Comparison of ENCODE assay signal across 26 cellular contexts in genomic region chr20:15496501-15497039, GRCh38.
A peak's percentile ranks its signal among the peaks of the same experiment; 100 is the strongest.
DNase-seq lines count a peak whose midpoint lies in the region; ATAC-seq and TF ChIP-seq lines count a peak whose summit lies in the region.
"Had no signal": no experiment of that assay in that cellular context is flagged by ENCODE, and none has a peak within 500 bp of the region (broad histone marks: within the 10 kb centered on the region; RNA-seq: fewer than 3 reads in every experiment).

No MANE protein-coding gene starts in this region.

- BruUV-seq in PC-3 (replicated peaks; lab: Mats Ljungman, UMichigan) = no TSS peak

- H3K9me2 ChIP-seq in PC-3 (replicated peaks; ENCODE audit: low read length) = no peaks in the 10 kb centered on the region
- H3K9me2 ChIP-seq: SK-N-SH had no signal

- H4K8ac ChIP-seq in H9 (replicated peaks; ENCODE audit: insufficient read length, low read depth, low read length) = no peak overlapping the region
- H4K8ac ChIP-seq in mesendoderm (ENCODE audit: low read depth, low read length) = no peak overlapping the region

- H3K4me1 Mint-ChIP-seq in H9 = peaks cover 24 to 26% of the 10 kb centered on the region in 2 experiments
- H3K4me1 Mint-ChIP-seq: CD4-positive, alpha-beta memory T cell had no signal

- H3K79me1 ChIP-seq in H9 (ENCODE audit: insufficient read depth, low read depth, low read length, poor library complexity, severe bottlenecking) (no peaks in the 10 kb centered on the region), mesendoderm (ENCODE audit: low read length) (no peaks in the 10 kb centered on the region)

- no peaks in the 10 kb centered on the region for H3K27me3 Mint-ChIP-seq in H9 (ENCODE audit: low read depth)

- no peak overlapping the region for H3K4me2 ChIP-seq in H9 (ENCODE audit: insufficient read depth, insufficient read length, low read length)
- H3K4me2 ChIP-seq in PC-3 (ENCODE audit: low read length) = no peak overlapping the region
- no peak overlapping the region for H3K4me2 ChIP-seq in mesendoderm (ENCODE audit: low read length)
- H3K4me2 ChIP-seq: A549, SK-N-SH had no signal

- DNase-seq in H9 (no peak), LNCaP clone FGC (ENCODE audit: low read depth) (peak; percentile 78), PC-3 (peak; percentile 64), mesendoderm (peak; percentile 24), body of pancreas (no peak), germinal center (ENCODE audit: low spot score) (no peak)
- DNase-seq: AML-193; C1 segment of cervical spinal cord; CD4-positive, alpha-beta memory T cell; COR-L47; DMS79 treated with DMSO at 0.1 percent for 48 hours; GOT3; Karpas-422; MG63; NCI-H1105 treated with DMSO at 0.1 percent for 48 hours; NCI-H1694; NCI-H2029 treated with DMSO at 0.1 percent for 48 hours; NCI-H345; NCI-H510A treated with DMSO at 0.1 percent for 48 hours; NCI-H774; SK-N-SH; SW 1271 had no signal

- no peak overlapping the region for H3K4me3 ChIP-seq in LNCaP clone FGC (ENCODE audit: low read depth, low read length)
- no peak overlapping the region for H3K4me3 ChIP-seq in PC-3 (ENCODE audit: low read length)
- H3K4me3 ChIP-seq in mesendoderm (ENCODE audit: low read length) = no peak overlapping the region
- H3K4me3 ChIP-seq in body of pancreas = no peak overlapping the region
- H3K4me3 ChIP-seq: A549, MG63 had no signal

- H3K4me3 Mint-ChIP-seq in H9 = no peak overlapping the region
- H3K4me3 Mint-ChIP-seq: CD4-positive, alpha-beta memory T cell; T-helper 1 cell treated with Interleukin-12 subunit alpha and Interleukin-12 subunit beta and Interleukin-4 antibody, amounts not matched to agents 30 μg/mL and 1 μg/mL, for 36 hours had no signal

- POLR2A ChIA-PET in PC-3 (lab: Charles Lee; ENCODE audit: unreplicated experiment) = interaction anchor here (0.8 kb wide), 1 partner anchor 17 kb away, joined by 3 read pairs; no protein-coding TSS in a partner anchor

- no peak overlapping the region for H3K56ac ChIP-seq in H9 (ENCODE audit: insufficient read length, low read depth, low read length)
- H3K56ac ChIP-seq in mesendoderm (ENCODE audit: low read length) = no peak overlapping the region

- no peak for TF ChIP-seq POLR2A in body of pancreas (IDR thresholded peaks at IDR 0.05)

- no peaks in the 10 kb centered on the region for H3K79me2 ChIP-seq in H9 (ENCODE audit: insufficient read depth, low read length)
- H3K79me2 ChIP-seq in PC-3 (ENCODE audit: low read length) = no peaks in the 10 kb centered on the region
- H3K79me2 ChIP-seq in mesendoderm (ENCODE audit: control insufficient read depth, insufficient read depth, low read length) = no peaks in the 10 kb centered on the region

- no peaks in the 10 kb centered on the region for H3F3A ChIP-seq in PC-3 (ENCODE audit: low read length, unreplicated experiment)

- H3K9ac ChIP-seq in H9 (ENCODE audit: extremely low read depth, insufficient read length, low read length) = no peak overlapping the region
- no peak overlapping the region for H3K9ac ChIP-seq in PC-3 (ENCODE audit: low read length)
- H3K9ac ChIP-seq in mesendoderm (ENCODE audit: low read length) = no peak overlapping the region
- H3K9ac ChIP-seq: SK-N-SH had no signal

- intact Hi-C loops in PC-3 (cut with micrococcal nuclease) (loop anchor here (1.0 to 5.0 kb wide), 4 partner anchors 41 to 207 kb away; no protein-coding TSS in a partner anchor), body of pancreas (cut with DNase I) (no loop called here)

- H3K4me1 ChIP-seq in H9 (ENCODE audit: insufficient read depth, low read length) (no peaks in the 10 kb centered on the region), PC-3 (ENCODE audit: insufficient read depth, low read length) (peaks cover 13% of the 10 kb centered on the region; the same call in 1 of the 2 replicates), mesendoderm (ENCODE audit: control insufficient read depth, low read depth, low read length) (peaks cover 1% of the 10 kb centered on the region), body of pancreas (no peaks in the 10 kb centered on the region)
- H3K4me1 ChIP-seq: A549 had no signal

- H2BK12ac ChIP-seq in H9 (ENCODE audit: insufficient read length, low read depth, low read length) = no peak overlapping the region

- H3K27ac Mint-ChIP-seq in H9 = peak overlapping the region; percentile 11 to 82 (median 81); a peak in 5 of 7 replicates
- H3K27ac Mint-ChIP-seq: CD4-positive, alpha-beta memory T cell; T-helper 1 cell treated with Interleukin-12 subunit alpha and Interleukin-12 subunit beta and Interleukin-4 antibody, amounts not matched to agents 30 μg/mL and 1 μg/mL, for 36 hours had no signal

- H4K5ac ChIP-seq in H9 (ENCODE audit: insufficient read length, low read depth, low read length) (no peak overlapping the region), mesendoderm (ENCODE audit: low read length) (no peak overlapping the region)

- no peaks in the 10 kb centered on the region for H3K9me3 ChIP-seq in H9 (ENCODE audit: control insufficient read depth, low read depth, low read length)
- no peaks in the 10 kb centered on the region for H3K9me3 ChIP-seq in PC-3 (ENCODE audit: low read length)
- no peaks in the 10 kb centered on the region for H3K9me3 ChIP-seq in body of pancreas
- H3K9me3 ChIP-seq: A549, MG63, SK-N-SH had no signal

- H3K27ac ChIP-seq in H9 (ENCODE audit: insufficient read length, low read depth, low read length) = no peak overlapping the region
- H3K27ac ChIP-seq in PC-3 (ENCODE audit: low read length) = peak overlapping the region; percentile 29; the same call in 1 of the 2 replicates
- no peak overlapping the region for H3K27ac ChIP-seq in mesendoderm (ENCODE audit: low read depth, low read length)
- H3K27ac ChIP-seq in body of pancreas = no peak overlapping the region
- H3K27ac ChIP-seq: A549 had no signal

- peaks cover 3 to 7% of the 10 kb centered on the region in 2 experiments; a peak in 4 of 5 replicates for H3K9me3 Mint-ChIP-seq in H9

- H3K23ac ChIP-seq in H9 (ENCODE audit: insufficient read length, low read depth, low read length) (no peak overlapping the region), mesendoderm (ENCODE audit: low read length) (no peak overlapping the region)

- no peak overlapping the region for H3K4ac ChIP-seq in H9 (ENCODE audit: low read depth, low read length)
- H3K4ac ChIP-seq in mesendoderm (ENCODE audit: low read depth, low read length) = no peak overlapping the region

- no peak overlapping the region for H2BK20ac ChIP-seq in H9 (ENCODE audit: low read depth, low read length, poor library complexity, severe bottlenecking)

- H2BK5ac ChIP-seq in H9 (ENCODE audit: insufficient read length, low read length) = no peak overlapping the region
- H2BK5ac ChIP-seq in mesendoderm (ENCODE audit: low read length) = no peak overlapping the region

- H3K23me2 ChIP-seq in H9 (ENCODE audit: insufficient read length, low read depth, low read length, poor library complexity, severe bottlenecking) = no peaks in the 10 kb centered on the region

- CTCF ChIA-PET in PC-3 (lab: Charles Lee) = interaction anchor here (0.5 to 0.6 kb wide), 2 partner anchors 176 to 261 kb away, joined by 3 to 15 read pairs; no protein-coding TSS in a partner anchor

- H2AK5ac ChIP-seq in H9 (ENCODE audit: insufficient read length, low read length) = no peak overlapping the region
- no peak overlapping the region for H2AK5ac ChIP-seq in mesendoderm (ENCODE audit: low read length)

- no peak overlapping the region for H3T11ph ChIP-seq in H9 (ENCODE audit: low read length)

- H2BK15ac ChIP-seq in H9 (ENCODE audit: low read depth, low read length) = no peak overlapping the region
- no peak overlapping the region for H2BK15ac ChIP-seq in mesendoderm (replicated peaks; ENCODE audit: low read depth)

- H3K14ac ChIP-seq in H9 (ENCODE audit: insufficient read depth, low read length) = no peak overlapping the region

- no peaks in the 10 kb centered on the region for H3K27me3 ChIP-seq in H9 (ENCODE audit: insufficient read depth, low read length)
- H3K27me3 ChIP-seq in PC-3 (ENCODE audit: low read length) = no peaks in the 10 kb centered on the region
- H3K27me3 ChIP-seq in mesendoderm (ENCODE audit: insufficient read depth, low read length, poor library complexity) = no peaks in the 10 kb centered on the region
- H3K27me3 ChIP-seq in body of pancreas = no peaks in the 10 kb centered on the region
- H3K27me3 ChIP-seq: MG63 had no signal

- no peak overlapping the region for H4K91ac ChIP-seq in H9 (ENCODE audit: insufficient read length, low read depth, low read length)

- H2BK120ac ChIP-seq in H9 (ENCODE audit: low read depth, low read length, poor library complexity, severe bottlenecking) (no peak overlapping the region), mesendoderm (ENCODE audit: low read depth, low read length) (no peak overlapping the region)

- H3K18ac ChIP-seq in H9 (ENCODE audit: insufficient read length, low read depth, low read length) (no peak overlapping the region), mesendoderm (ENCODE audit: low read length) (no peak overlapping the region)

- H3K36me3 Mint-ChIP-seq in H9 (ENCODE audit: insufficient read depth in 1 of 3, low read depth in 3 of 3) = peaks cover 0 to 9% (median 5%) of the 10 kb centered on the region in 3 experiments; a peak in 3 of 7 replicates
- H3K36me3 Mint-ChIP-seq: CD4-positive, alpha-beta memory T cell had no signal

- H4K20me1 ChIP-seq in H9 (ENCODE audit: control insufficient read depth, insufficient read depth, insufficient read length) (no peaks in the 10 kb centered on the region), PC-3 (ENCODE audit: low read length) (no peaks in the 10 kb centered on the region)

- no peak overlapping the region for H2AFZ ChIP-seq in H9 (ENCODE audit: low read length)
- H2AFZ ChIP-seq in PC-3 (ENCODE audit: low read length) = 0 out of 2 replicates have a peak overlapping the region, but pooled peaks have one; percentile 13

- H3K36me3 ChIP-seq in PC-3 (ENCODE audit: low read depth, low read length) = no peaks in the 10 kb centered on the region
- no peaks in the 10 kb centered on the region for H3K36me3 ChIP-seq in mesendoderm (ENCODE audit: control insufficient read depth, insufficient read depth, low read length)
- H3K36me3 ChIP-seq in body of pancreas (replicated peaks in 1 of 2; ENCODE audit: insufficient read depth in 1 of 2, low read depth in 2 of 2) = no peaks in the 10 kb centered on the region
- H3K36me3 ChIP-seq: MG63 had no signal

- ATAC-seq in PC-3 (peak; percentile 95), GM18498 (IDR thresholded peaks at IDR 0.05; ENCODE audit: unreplicated experiment) (no peak), body of pancreas (no peak)
- ATAC-seq: A549, HCT116 had no signal

- no CpG with 5 or more reads among the region's 3 CpGs for WGBS in H9 (ENCODE audit: extremely low coverage, insufficient read length, low lambda C conversion rate)
- no CpG with 5 or more reads among the region's 3 CpGs for WGBS in mesendoderm (ENCODE audit: extremely low coverage, insufficient coverage, low lambda C conversion rate)
- WGBS in body of pancreas, 2 donors = 45 to 60% methylated on average over 3 of the region's 3 CpGs

- TF ChIP-seq CTCF in H9 (conservative IDR thresholded peaks at IDR 0.05) = no peak
- TF ChIP-seq CTCF in LNCaP clone FGC (IDR thresholded peaks at IDR 0.05; ENCODE audit: control insufficient read depth, extremely low read depth, insufficient read depth) = no peak
- no peak for TF ChIP-seq CTCF in PC-3 (conservative IDR thresholded peaks at IDR 0.05; ENCODE audit: low read depth, low read length)
- no peak for TF ChIP-seq CTCF in body of pancreas (IDR thresholded peaks at IDR 0.05)

Comparison
In these comparisons a context has a peak if more than half of its experiments do, and no peak if none do; other contexts are left out.
1. DNase-seq: peak in LNCaP clone FGC (single experiment), PC-3 (single experiment) and mesendoderm (single experiment); none in H9 (single experiment), body of pancreas (0 of 4) and germinal center (single experiment).